In the genomic region with DNA sequence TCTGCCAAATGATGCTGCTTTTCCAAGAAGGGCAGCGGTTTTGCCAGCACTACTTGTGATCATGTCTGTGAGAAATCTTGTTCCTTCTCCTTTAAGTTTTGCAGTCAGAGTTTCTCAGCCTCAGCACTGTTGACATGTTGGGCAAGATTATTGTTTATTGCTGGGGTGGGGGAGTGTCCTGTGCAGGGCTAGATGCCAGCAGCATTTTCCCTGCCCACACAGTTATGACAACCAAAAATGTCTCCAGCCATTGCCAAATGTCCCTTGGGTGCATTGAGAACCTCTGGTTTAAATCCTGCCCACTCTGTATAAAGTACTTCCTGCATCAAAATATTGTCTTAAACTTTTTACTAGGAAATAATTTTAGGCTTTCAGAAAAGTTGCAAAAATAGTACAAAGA, we compare ENCODE assay signal across 21 cellular contexts. TPM values are rescaled to one million over a fixed set of nuclear protein-coding genes. Genes with fewer than 3 reads are reported as not detected.
DNase-seq lines count a peak whose midpoint lies in the region; TF ChIP-seq lines count a peak whose summit lies in the region.
"Had no signal": no experiment of that assay in that cellular context is flagged by ENCODE, and none has a peak within 500 bp of the region (broad histone marks: within the 10 kb centered on the region; RNA-seq: fewer than 3 reads in every experiment).

No MANE protein-coding gene starts in this region.

- peaks cover 2% of the 10 kb centered on the region for H3K9me3 ChIP-seq in trophoblast cell (ENCODE audit: insufficient read depth, low read depth, low read length)

- H3K18ac ChIP-seq in trophoblast cell (ENCODE audit: low read length), result no peak overlapping the region

- no peak overlapping the region for H4K12ac ChIP-seq in trophoblast cell (ENCODE audit: low read depth, low read length)

- no peak overlapping the region for H3K9ac ChIP-seq in trophoblast cell (ENCODE audit: low read length)

- H3K27ac ChIP-seq in trophoblast cell (ENCODE audit: low read depth, low read length), result no peak overlapping the region
- H3K27ac ChIP-seq: PC-9, SJSA1 had no signal

- H2BK12ac ChIP-seq in trophoblast cell (ENCODE audit: low read length), result no peak overlapping the region

- H4K91ac ChIP-seq in trophoblast cell (ENCODE audit: low read depth, low read length), result no peak overlapping the region

- H3K4me1 ChIP-seq in trophoblast cell (ENCODE audit: control insufficient read depth in 1 of 2, insufficient read depth in 2 of 2, low read length in 2 of 2), result no peaks in the 10 kb centered on the region
- H3K4me1 ChIP-seq: SJSA1 had no signal

- H2AK5ac ChIP-seq in trophoblast cell (ENCODE audit: low read length), result no peak overlapping the region

- H3K27me3 ChIP-seq in trophoblast cell (ENCODE audit: insufficient read depth, low read length), result no peaks in the 10 kb centered on the region
- H3K27me3 ChIP-seq: SJSA1 had no signal

- H2BK5ac ChIP-seq in trophoblast cell (ENCODE audit: low read depth, low read length, poor library complexity), result no peak overlapping the region

- H2AFZ ChIP-seq in trophoblast cell (ENCODE audit: insufficient read depth, low read length, poor library complexity), result no peak overlapping the region
- H2AFZ ChIP-seq: PC-9 had no signal

- H3K36me3 ChIP-seq in trophoblast cell (ENCODE audit: control insufficient read depth in 1 of 2, insufficient read depth in 2 of 2, low read length in 2 of 2), result no peaks in the 10 kb centered on the region
- H3K36me3 ChIP-seq: SJSA1 had no signal

- peak; percentile 21 for DNase-seq in H4 (ENCODE audit: low spot score)
- DNase-seq in left kidney (ENCODE audit: low read depth, low spot score), result peak; percentile 33
- peak in 1 of 2 donors; percentile 2 for DNase-seq in trophoblast cell
- DNase-seq in kidney glomerular epithelial cell (lab: John Stamatoyannopoulos, UW), result no peak
- DNase-seq in T1000 (lab: John Stamatoyannopoulos, UW), result no peak
- DNase-seq in DMS153 treated with DMSO at 0.1 percent for 48 hours (lab: John Stamatoyannopoulos, UW; ENCODE audit: unreplicated experiment), result no peak
- DNase-seq in NCI-H748 treated with DMSO at 0.1 percent for 48 hours (lab: John Stamatoyannopoulos, UW), result no peak
- DNase-seq: C1 segment of cervical spinal cord, DND-41, Karpas-422, NCI-H1092, NCI-H1436 treated with DMSO at 0.1 percent for 48 hours, NCI-H2029, NCI-H82, PC-9 had no signal

- H3K4me3 ChIP-seq in trophoblast cell (ENCODE audit: low read depth, low read length), result no peak overlapping the region
- H3K4me3 ChIP-seq: PC-9, SJSA1 had no signal

- H3K4ac ChIP-seq in trophoblast cell (ENCODE audit: low read depth, low read length), result no peak overlapping the region

- H3K23ac ChIP-seq in trophoblast cell (ENCODE audit: low read length), result peak overlapping the region; percentile 35

- H3K14ac ChIP-seq in trophoblast cell (ENCODE audit: low read length), result no peak overlapping the region

- WGBS in trophoblast cell (ENCODE audit: extremely low coverage, insufficient coverage, insufficient read length), result no CpG with 5 or more reads among the region's 1 CpG

- H4K8ac ChIP-seq in trophoblast cell (ENCODE audit: low read depth, low read length), result no peak overlapping the region

- H3K4me2 ChIP-seq in trophoblast cell (ENCODE audit: low read length), result no peak overlapping the region
- H3K4me2 ChIP-seq: PC-9 had no signal

- no peaks in the 10 kb centered on the region for H3K79me2 ChIP-seq in trophoblast cell (ENCODE audit: control insufficient read depth, insufficient read depth, low read length, poor library complexity)

- no peaks in the 10 kb centered on the region for H3K79me1 ChIP-seq in trophoblast cell (ENCODE audit: low read length)

- H2BK120ac ChIP-seq in trophoblast cell (ENCODE audit: insufficient read depth, low read length, poor library complexity), result no peak overlapping the region

TF ChIP-seq in PFSK-1, 5 proteins besides CTCF, POLR2A, EP300 and RAD21:
- TF ChIP-seq TAF1 (IDR thresholded peaks at IDR 0.05; ENCODE audit: borderline replicate concordance, insufficient read depth, low read length) (no peak), POLR2AphosphoS5 (IDR thresholded peaks at IDR 0.05; ENCODE audit: low read depth, low read length) (no peak), REST (IDR thresholded peaks at IDR 0.05; ENCODE audit: insufficient read depth in 1 of 2, low read depth in 2 of 2, low read length in 2 of 2) (no peak), SIN3A (IDR thresholded peaks at IDR 0.05; ENCODE audit: borderline replicate concordance, insufficient read depth, low read length) (no peak), FOXP2 (optimal IDR thresholded peaks at IDR 0.05; ENCODE audit: borderline replicate concordance, extremely low read depth, extremely low read length, insufficient read depth) (peak; percentile 63)

RNA-seq across cellular contexts. Expression of gene TMEM132C, which starts 20.0 kb away (rescaled TPM):
- total RNA-seq in H4 (2014; rRNA removed; shearing (Covaris generic)), result 0.06 TPM in 2 replicates
- 55.3 TPM for polyA plus RNA-seq in PFSK-1 (2012; ENCODE audit: insufficient read length, low read depth)
- polyA plus RNA-seq in trophoblast cell (2013), result 0.04 and 0.05 TPM in 2 replicates
- total RNA-seq: G401, MCF 10A, NCI-H460, PC-9, SJSA1 had no signal
- polyA plus RNA-seq: IgD-negative memory B cell had no signal

Comparison
In these comparisons a context has a peak if more than half of its experiments do, and no peak if none do; other contexts are left out.
1. DNase-seq: peak in H4 (single experiment) and left kidney (single experiment); none in kidney glomerular epithelial cell (single experiment), T1000 (single experiment), DMS153 treated with DMSO at 0.1 percent for 48 hours (single experiment) and NCI-H748 treated with DMSO at 0.1 percent for 48 hours (single experiment).